Comparison of ENCODE assay signal across 25 cellular contexts in genomic region chr2:136001147-136001546, GRCh38. TPM values are rescaled to one million over a fixed set of nuclear protein-coding genes. Genes with fewer than 3 reads are reported as not detected.
DNase-seq lines count a peak whose midpoint lies in the region; ATAC-seq and TF ChIP-seq lines count a peak whose summit lies in the region.
"Had no signal": no experiment of that assay in that cellular context is flagged by ENCODE, and none has a peak within 500 bp of the region (broad histone marks: within the 10 kb centered on the region; RNA-seq: fewer than 3 reads in every experiment).

No MANE protein-coding gene starts in this region.

- no peak for TF ChIP-seq CTCF in left ventricle myocardium inferior (IDR thresholded peaks at IDR 0.05; ENCODE audit: borderline replicate concordance)
- TF ChIP-seq CTCF in heart left ventricle (IDR thresholded peaks at IDR 0.05), result no peak
- TF ChIP-seq CTCF in activated B cell treated with CpG ODN at 0.5 μM for 24 hours (IDR thresholded peaks at IDR 0.05), result no peak
- TF ChIP-seq CTCF in gastroesophageal sphincter (IDR thresholded peaks at IDR 0.05), result no peak
- no peak for TF ChIP-seq CTCF in breast epithelium (IDR thresholded peaks at IDR 0.05)

- ATAC-seq in heart left ventricle (no peak), activated B cell treated with CpG ODN at 0.5 μM for 24 hours (ENCODE audit: low read depth) (no peak), gastroesophageal sphincter (no peak), sciatic nerve (no peak)
- ATAC-seq: activated T-cell treated with anti-CD3 and anti-CD28 coated beads, Interleukin-2, amount 50 U/mL, for 4 hours; left colon had no signal

- no peak overlapping the region for H3K9ac ChIP-seq in stomach smooth muscle (ENCODE audit: low read length in 2 of 2)

- H3K27ac ChIP-seq in left ventricle myocardium inferior (replicated peaks) (peak overlapping the region; percentile 45), heart left ventricle (peak overlapping the region in 3 of 12 donors; percentile 19 to 53 (median 48)), gastroesophageal sphincter (peak overlapping the region in 3 of 4 donors; percentile 41 to 71 (median 60)), stomach smooth muscle (ENCODE audit: low read length) (peak overlapping the region; percentile 31), breast epithelium (no peak overlapping the region)
- H3K27ac ChIP-seq: C4-2B, hepatocyte had no signal

- TF ChIP-seq POLR2A in heart left ventricle (IDR thresholded peaks at IDR 0.05) (no peak), gastroesophageal sphincter (IDR thresholded peaks at IDR 0.05) (no peak), breast epithelium (IDR thresholded peaks at IDR 0.05) (no peak)

- no peak for DNase-seq in left ventricle myocardium inferior
- DNase-seq in heart left ventricle, result no peak
- no peak for DNase-seq in activated B cell treated with CpG ODN at 0.5 μM for 24 hours
- no peak for DNase-seq in breast epithelium (ENCODE audit: low spot score in 2 of 2)
- no peak for DNase-seq in sciatic nerve (ENCODE audit: low spot score)
- no peak for DNase-seq in NCI-H748 (lab: John Stamatoyannopoulos, UW; ENCODE audit: unreplicated experiment)
- DNase-seq: activated CD4-positive, CD25-positive, alpha-beta regulatory T cell treated with anti-CD3 and anti-CD28 coated beads, Interleukin-2, amount 50 U/mL, for 72 hours; activated CD8-positive, alpha-beta memory T cell treated with anti-CD3 and anti-CD28 coated beads for 24 hours; activated naive CD4-positive, alpha-beta T cell treated with anti-CD3 and anti-CD28 coated beads, Interleukin-2, amount 50 U/mL, for 16 hours; activated T-cell treated with anti-CD3 and anti-CD28 coated beads, Interleukin-2, amount 50 U/mL, for 4 hours; Calu3; foreskin fibroblast; left colon; NCI-H1105; NCI-H2029 treated with DMSO at 0.1 percent for 48 hours; retina; stimulated activated CD4-positive, alpha-beta T cell treated with anti-CD3 and anti-CD28 coated beads, Interleukin-2, amount 100 ng/mL, for 48 hours; stimulated activated naive CD4-positive, alpha-beta T cell; transverse colon had no signal

- H3K4me3 ChIP-seq in left ventricle myocardium inferior, result no peak overlapping the region
- no peak overlapping the region for H3K4me3 ChIP-seq in heart left ventricle
- H3K4me3 ChIP-seq in gastroesophageal sphincter, result no peak overlapping the region
- no peak overlapping the region for H3K4me3 ChIP-seq in stomach smooth muscle (ENCODE audit: low read length in 2 of 2)
- H3K4me3 ChIP-seq in breast epithelium, result no peak overlapping the region
- H3K4me3 ChIP-seq: GM12878, HAP-1, hepatocyte, transverse colon had no signal

- CTCF ChIA-PET in activated B cell treated with CpG ODN at 0.5 μM for 24 hours (lab: Charles Lee), result no interaction called here

- H3K4me1 ChIP-seq in left ventricle myocardium inferior, result peaks cover 18% of the 10 kb centered on the region
- H3K4me1 ChIP-seq in heart left ventricle, result peaks cover 0 to 22% (median 12%) of the 10 kb centered on the region in 12 donors
- peaks cover 0 to 19% (median 3%) of the 10 kb centered on the region in 3 donors for H3K4me1 ChIP-seq in gastroesophageal sphincter
- peaks cover 10% of the 10 kb centered on the region for H3K4me1 ChIP-seq in stomach smooth muscle (ENCODE audit: control insufficient read depth, insufficient read depth, low read length)
- no peaks in the 10 kb centered on the region for H3K4me1 ChIP-seq in breast epithelium
- H3K4me1 ChIP-seq: HAP-1 had no signal

- peaks cover 77% of the 10 kb centered on the region for H3K4me1 Mint-ChIP-seq in activated B cell treated with CpG ODN at 0.5 μM for 24 hours

- no peaks in the 10 kb centered on the region for H3K9me3 Mint-ChIP-seq in activated B cell treated with CpG ODN at 0.5 μM for 24 hours
- H3K9me3 Mint-ChIP-seq: activated T-cell treated with anti-CD3 and anti-CD28 coated beads, Interleukin-2, amount 50 U/mL, for 4 hours had no signal

- H3K27me3 ChIP-seq in left ventricle myocardium inferior (ENCODE audit: low read depth) (no peaks in the 10 kb centered on the region), heart left ventricle (no peaks in the 10 kb centered on the region), gastroesophageal sphincter (no peaks in the 10 kb centered on the region), stomach smooth muscle (ENCODE audit: control insufficient read depth in 1 of 2, insufficient read depth in 2 of 2, low read length in 2 of 2) (no peaks in the 10 kb centered on the region), breast epithelium (no peaks in the 10 kb centered on the region)
- H3K27me3 ChIP-seq: hepatocyte, transverse colon had no signal

- no peak for TF ChIP-seq EP300 in gastroesophageal sphincter (IDR thresholded peaks at IDR 0.05)

- no peaks in the 10 kb centered on the region for H3K36me3 Mint-ChIP-seq in activated B cell treated with CpG ODN at 0.5 μM for 24 hours (ENCODE audit: low read depth)

- H3K36me3 ChIP-seq in left ventricle myocardium inferior, result no peaks in the 10 kb centered on the region
- no peaks in the 10 kb centered on the region for H3K36me3 ChIP-seq in heart left ventricle
- no peaks in the 10 kb centered on the region for H3K36me3 ChIP-seq in gastroesophageal sphincter
- no peaks in the 10 kb centered on the region for H3K36me3 ChIP-seq in stomach smooth muscle (ENCODE audit: control insufficient read depth in 2 of 2, insufficient read depth in 2 of 2, low read length in 2 of 2)
- H3K36me3 ChIP-seq in breast epithelium, result no peaks in the 10 kb centered on the region
- H3K36me3 ChIP-seq: HAP-1, transverse colon had no signal

- 92 to 97% (median 96%) methylated on average over 1 of the region's 1 CpG for WGBS in heart left ventricle, 4 donors
- WGBS in gastroesophageal sphincter (ENCODE audit: low coverage in 1 of 2), 2 donors, result 100% methylated on average over 1 of the region's 1 CpG; no CpG with 5 or more reads in 1 of the 2 donors

- no peak overlapping the region for H3K4me3 Mint-ChIP-seq in activated B cell treated with CpG ODN at 0.5 μM for 24 hours
- H3K4me3 Mint-ChIP-seq: activated T-cell treated with anti-CD3 and anti-CD28 coated beads, Interleukin-2, amount 50 U/mL, for 4 hours had no signal

- H3K27ac Mint-ChIP-seq in activated B cell treated with CpG ODN at 0.5 μM for 24 hours, result peak overlapping the region; percentile 93

- no peaks in the 10 kb centered on the region for H3K27me3 Mint-ChIP-seq in activated B cell treated with CpG ODN at 0.5 μM for 24 hours

- POLR2A ChIA-PET in activated B cell treated with CpG ODN at 0.5 μM for 24 hours (lab: Charles Lee), result interaction anchor here (0.8 to 1.6 kb wide), 2 partner anchors 18 to 233 kb away, joined by 4 to 5 read pairs; no protein-coding TSS in a partner anchor

- no peaks in the 10 kb centered on the region for H3K9me3 ChIP-seq in left ventricle myocardium inferior (replicated peaks)
- H3K9me3 ChIP-seq in heart left ventricle, result no peaks in the 10 kb centered on the region
- H3K9me3 ChIP-seq in gastroesophageal sphincter, result no peaks in the 10 kb centered on the region
- no peaks in the 10 kb centered on the region for H3K9me3 ChIP-seq in stomach smooth muscle (ENCODE audit: control insufficient read depth in 2 of 2, low read length in 2 of 2)
- no peaks in the 10 kb centered on the region for H3K9me3 ChIP-seq in breast epithelium
- H3K9me3 ChIP-seq: HAP-1, transverse colon had no signal

- intact Hi-C loops in left ventricle myocardium inferior (cut with micrococcal nuclease) (no loop called here), heart left ventricle (cut with DNase I) (no loop called here), activated B cell treated with CpG ODN at 0.5 μM for 24 hours (cut with micrococcal nuclease) (no loop called here), breast epithelium (cut with DNase I; ENCODE audit: low total_unique reads) (no loop called here), sciatic nerve (cut with DNase I) (no loop called here)

RNA-seq across cellular contexts. Expression of gene DARS1, which starts 15.7 kb away (rescaled TPM):
- total RNA-seq in left ventricle myocardium inferior (56.3 TPM), heart left ventricle (10 to 100 TPM; 51.2 to 64.4 (median 55.0) TPM), activated B cell treated with CpG ODN at 0.5 μM for 24 hours (96.3 and 103 TPM in 2 replicates), gastroesophageal sphincter (100 to 1,000 TPM; 115 to 176 (median 156) TPM), breast epithelium (100 to 1,000 TPM in 1 of 3 donors, 10 to 100 TPM in 2; 76.4 to 117 (median 86.7) TPM), sciatic nerve (71.1 TPM)
- polyA plus RNA-seq in heart left ventricle, result 10 to 100 TPM; 64.8 to 90.0 TPM

Comparison
In these comparisons a context has a peak if more than half of its experiments do, and no peak if none do; other contexts are left out.
1. H3K27ac ChIP-seq: peak in left ventricle myocardium inferior (single experiment), gastroesophageal sphincter (3 of 4) and stomach smooth muscle (single experiment); none in breast epithelium (0 of 2).